Comparison of ENCODE assay signal across 17 cellular contexts in the genomic region with DNA sequence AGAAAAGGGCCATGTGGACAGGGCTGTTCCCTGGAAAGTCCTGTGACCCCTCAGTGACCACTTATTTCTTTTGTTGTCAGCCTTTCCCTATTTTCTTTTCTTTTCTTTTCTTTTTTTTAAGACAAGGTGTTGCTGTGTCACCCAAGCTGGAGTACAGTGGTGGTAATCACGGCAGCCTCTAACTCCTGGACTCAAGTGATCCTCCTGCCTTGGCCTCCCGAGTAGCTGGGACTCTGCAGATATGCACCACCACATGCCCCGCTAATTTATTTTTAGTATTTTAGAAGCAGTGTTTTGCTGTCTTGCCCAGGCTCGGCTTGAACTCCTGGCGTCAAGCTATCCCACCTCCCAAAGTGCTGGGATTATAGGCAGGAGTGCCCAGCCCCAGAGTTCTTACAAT. TPM values are rescaled to one million over a fixed set of nuclear protein-coding genes. Genes with fewer than 3 reads are reported as not detected.
DNase-seq lines count a peak whose midpoint lies in the region; ATAC-seq, FAIRE-seq and TF ChIP-seq lines count a peak whose summit lies in the region.
"Had no signal": no experiment of that assay in that cellular context is flagged by ENCODE, and none has a peak within 500 bp of the region (broad histone marks: within the 10 kb centered on the region; RNA-seq: fewer than 3 reads in every experiment).

No MANE protein-coding gene starts in this region.

- H3K9me2 ChIP-seq in OCI-LY7 (ENCODE audit: insufficient read depth, low read length): no peaks in the 10 kb centered on the region

- no peak for ATAC-seq in heart right ventricle
- ATAC-seq in K562: no peak
- ATAC-seq in stimulated activated effector memory CD8-positive, alpha-beta T cell treated with anti-CD3 and anti-CD28 coated beads, Interleukin-12 subunit alpha, Interleukin-12 subunit beta, amount 100 ng/mL, for 72 hours: no peak
- ATAC-seq in GM21360 (IDR thresholded peaks at IDR 0.05; ENCODE audit: unreplicated experiment): no peak

- 95 to 96% methylated on average over 5 of the region's 5 CpGs for WGBS in heart right ventricle, 2 donors
- WGBS in K562 (ENCODE audit: insufficient coverage, low coverage, missing lambda C conversion rate): 95% methylated on average over 5 of the region's 5 CpGs

- intact Hi-C loops in left ventricle myocardium inferior (cut with micrococcal nuclease): no loop called here
- intact Hi-C loops in heart right ventricle (cut with DNase I): no loop called here
- intact Hi-C loops in K562 (cut with micrococcal nuclease): no loop called here
- intact Hi-C loops in OCI-LY7 (cut with micrococcal nuclease; ENCODE audit: unreplicated experiment): no loop called here

- no peaks in the 10 kb centered on the region for H3K9me3 ChIP-seq in left ventricle myocardium inferior (replicated peaks)
- H3K9me3 ChIP-seq in heart right ventricle: no peaks in the 10 kb centered on the region
- no peaks in the 10 kb centered on the region for H3K9me3 ChIP-seq in OCI-LY3 (ENCODE audit: insufficient read depth, low read length)
- H3K9me3 ChIP-seq in K562 (replicated peaks; ENCODE audit: control insufficient read depth, insufficient read depth, low read depth, low read length): no peaks in the 10 kb centered on the region
- H3K9me3 ChIP-seq in OCI-LY7 (ENCODE audit: low read length): no peaks in the 10 kb centered on the region

- TF ChIP-seq RAD21 in K562 (CRISPR knock-in tag; conservative IDR thresholded peaks at IDR 0.05 in 1 of 2, IDR thresholded peaks at IDR 0.05 in 1 of 2): no peak

- no peak for TF ChIP-seq POLR2A in K562 (conservative IDR thresholded peaks at IDR 0.05)

- H3K36me3 ChIP-seq in left ventricle myocardium inferior: peaks cover 28% of the 10 kb centered on the region
- peaks cover 0 to 29% (median 22%) of the 10 kb centered on the region in 9 donors for H3K36me3 ChIP-seq in heart right ventricle
- H3K36me3 ChIP-seq in OCI-LY3 (replicated peaks; ENCODE audit: low read depth, low read length): peaks cover 32% of the 10 kb centered on the region
- peaks cover 31% of the 10 kb centered on the region for H3K36me3 ChIP-seq in K562 (ENCODE audit: control insufficient read depth, insufficient read depth, low read length)
- peaks cover 20% of the 10 kb centered on the region for H3K36me3 ChIP-seq in H7 (replicated peaks; ENCODE audit: control insufficient read depth, insufficient read depth, low read length)
- H3K36me3 ChIP-seq in OCI-LY7 (ENCODE audit: insufficient read depth, low read length): peaks cover 31% of the 10 kb centered on the region

- no peak overlapping the region for H3K4me3 ChIP-seq in left ventricle myocardium inferior
- no peak overlapping the region for H3K4me3 ChIP-seq in heart right ventricle
- H3K4me3 ChIP-seq in OCI-LY3 (ENCODE audit: low read length): peak overlapping the region; percentile 91
- no peak overlapping the region for H3K4me3 ChIP-seq in K562
- no peak overlapping the region for H3K4me3 ChIP-seq in H7 (ENCODE audit: insufficient read depth, low read depth, low read length)
- no peak overlapping the region for H3K4me3 ChIP-seq in OCI-LY7 (ENCODE audit: low read depth, low read length, poor library complexity, severe bottlenecking)

- in situ Hi-C loops in K562 (cut with MboI): no loop called here

- FAIRE-seq in K562 (lab: Jason Lieb, UNC): no peak
- FAIRE-seq: keratinocyte had no signal

- DNase-seq in left ventricle myocardium inferior: no peak
- DNase-seq in heart right ventricle: no peak
- no peak for DNase-seq in K562 (ENCODE audit: extremely low read depth in 1 of 4, low spot score in 3 of 4)
- DNase-seq in stimulated activated effector memory CD8-positive, alpha-beta T cell treated with anti-CD3 and anti-CD28 coated beads, Interleukin-12 subunit alpha, Interleukin-12 subunit beta, amount 100 ng/mL, for 72 hours (ENCODE audit: low spot score in 2 of 2): no peak
- no peak for DNase-seq in H7
- DNase-seq in OCI-LY7 (ENCODE audit: low spot score): no peak
- DNase-seq: effector CD4-positive, alpha-beta T cell; HCEC 1CT; mesenchymal stem cell; NCI-H2081; NCI-H524 treated with DMSO at 0.1 percent for 48 hours; PC-3; stimulated activated CD4-positive, alpha-beta T cell treated with anti-CD3 and anti-CD28 coated beads, Interleukin-2, amount 100 ng/mL, for 48 hours had no signal

- peaks cover 39% of the 10 kb centered on the region for H3K79me2 ChIP-seq in OCI-LY3 (ENCODE audit: low read length)
- H3K79me2 ChIP-seq in K562 (ENCODE audit: control insufficient read depth, insufficient read depth, low read length): peaks cover 42% of the 10 kb centered on the region
- H3K79me2 ChIP-seq in OCI-LY7 (ENCODE audit: insufficient read depth, low read depth, low read length): peaks cover 23% of the 10 kb centered on the region; the same call in 1 of the 2 replicates

- POLR2A ChIA-PET in K562 (lab: Yijun Ruan, JAX): interaction anchor here (0.6 to 0.7 kb wide), 2 partner anchors 91 to 218 kb away, joined by 4 read pairs; no protein-coding TSS in a partner anchor
- POLR2A ChIA-PET in OCI-LY7 (lab: Charles Lee): interaction anchor here (0.6 kb wide), 1 partner anchor 189 kb away, joined by 3 read pairs; no protein-coding TSS in a partner anchor

- no peak overlapping the region for H2AFZ ChIP-seq in OCI-LY3 (ENCODE audit: low read depth, low read length)
- H2AFZ ChIP-seq in K562 (ENCODE audit: low read depth, low read length): peak overlapping the region; percentile 17; the same call in 1 of the 2 replicates
- no peak overlapping the region; the same call in 1 of the 2 replicates for H2AFZ ChIP-seq in OCI-LY7 (ENCODE audit: low read length)

- H4K20me1 ChIP-seq in OCI-LY3 (ENCODE audit: insufficient read depth, low read length) (peaks cover 24% of the 10 kb centered on the region), K562 (replicated peaks; ENCODE audit: control insufficient read depth, insufficient read depth, low read length) (peaks cover 20% of the 10 kb centered on the region), OCI-LY7 (ENCODE audit: insufficient read depth, low read length) (0 out of 2 replicates have a peak, but pooled peaks cover 12% of the 10 kb centered on the region)

- H3K9me3 Mint-ChIP-seq in stimulated activated effector memory CD8-positive, alpha-beta T cell treated with anti-CD3 and anti-CD28 coated beads, Interleukin-12 subunit alpha, Interleukin-12 subunit beta, amount 100 ng/mL, for 72 hours: no peaks in the 10 kb centered on the region

- H3K4me3 Mint-ChIP-seq in stimulated activated effector memory CD8-positive, alpha-beta T cell treated with anti-CD3 and anti-CD28 coated beads, Interleukin-12 subunit alpha, Interleukin-12 subunit beta, amount 100 ng/mL, for 72 hours: peak overlapping the region; percentile 98

- TF ChIP-seq EP300 in K562 (IDR thresholded peaks at IDR 0.05; ENCODE audit: low read length): no peak

- peaks cover 24% of the 10 kb centered on the region for H3K36me3 Mint-ChIP-seq in stimulated activated effector memory CD8-positive, alpha-beta T cell treated with anti-CD3 and anti-CD28 coated beads, Interleukin-12 subunit alpha, Interleukin-12 subunit beta, amount 100 ng/mL, for 72 hours

- H3K9ac ChIP-seq in OCI-LY3 (ENCODE audit: low read length): 0 out of 2 replicates have a peak overlapping the region, but pooled peaks have one; percentile 62
- peak overlapping the region in 1 of 2 experiments; percentile 53; a peak in 1 of 4 replicates for H3K9ac ChIP-seq in K562 (ENCODE audit: insufficient read depth in 1 of 2, low read depth in 2 of 2, low read length in 2 of 2)

- CTCF ChIA-PET in K562 (lab: Yijun Ruan, JAX; ENCODE audit: low intra/inter-chr PET ratio): no interaction called here
- CTCF ChIA-PET in OCI-LY7 (lab: Charles Lee; ENCODE audit: unreplicated experiment): no interaction called here

- H3K4me1 ChIP-seq in left ventricle myocardium inferior (peaks cover 50% of the 10 kb centered on the region), heart right ventricle (peaks cover 21 to 50% (median 39%) of the 10 kb centered on the region in 9 donors), OCI-LY3 (ENCODE audit: low read length) (peaks cover 33% of the 10 kb centered on the region), K562 (replicated peaks in 1 of 2; ENCODE audit: control insufficient read depth in 2 of 2, insufficient read depth in 2 of 2, low read length in 2 of 2) (peaks cover 55 to 69% of the 10 kb centered on the region in 2 experiments), OCI-LY7 (ENCODE audit: insufficient read depth, low read length, poor library complexity, severe bottlenecking) (peaks cover 24% of the 10 kb centered on the region)

- BruUV-seq in K562 (replicated peaks; lab: Mats Ljungman, UMichigan): no TSS peak
- BruUV-seq in OCI-LY7 (replicated peaks; lab: Mats Ljungman, UMichigan): no TSS peak

- H3K27ac ChIP-seq in left ventricle myocardium inferior (replicated peaks) (peak overlapping the region; percentile 94), heart right ventricle (peak overlapping the region in 1 of 10 donors; percentile 94), OCI-LY3 (ENCODE audit: low read length) (no peak overlapping the region), K562 (ENCODE audit: extremely low read depth, low read depth, low read length) (peak overlapping the region; percentile 9; the same call in 1 of the 3 replicates), OCI-LY7 (ENCODE audit: low read depth, low read length, poor library complexity, severe bottlenecking) (no peak overlapping the region)

- no peak for TF ChIP-seq CTCF in left ventricle myocardium inferior (IDR thresholded peaks at IDR 0.05; ENCODE audit: borderline replicate concordance)
- TF ChIP-seq CTCF in heart right ventricle (IDR thresholded peaks at IDR 0.05): no peak
- TF ChIP-seq CTCF in OCI-LY3 (IDR thresholded peaks at IDR 0.05; ENCODE audit: low read depth, low read length): no peak
- TF ChIP-seq CTCF in K562 (IDR thresholded peaks at IDR 0.05 in 2 of 3, conservative IDR thresholded peaks at IDR 0.05 in 1 of 3; ENCODE audit: insufficient read depth in 2 of 3, low read depth in 1 of 3, low read length in 3 of 3): no peak
- no peak for TF ChIP-seq CTCF in OCI-LY7 (conservative IDR thresholded peaks at IDR 0.05; ENCODE audit: low read length)

- peaks cover 73% of the 10 kb centered on the region for H3K4me1 Mint-ChIP-seq in stimulated activated effector memory CD8-positive, alpha-beta T cell treated with anti-CD3 and anti-CD28 coated beads, Interleukin-12 subunit alpha, Interleukin-12 subunit beta, amount 100 ng/mL, for 72 hours

- peaks cover 11% of the 10 kb centered on the region for H3K9me1 ChIP-seq in K562 (ENCODE audit: control insufficient read depth, insufficient read depth, low read length)

- H3K27ac Mint-ChIP-seq in stimulated activated effector memory CD8-positive, alpha-beta T cell treated with anti-CD3 and anti-CD28 coated beads, Interleukin-12 subunit alpha, Interleukin-12 subunit beta, amount 100 ng/mL, for 72 hours: peak overlapping the region; percentile 98

- H3K4me2 ChIP-seq in OCI-LY3 (ENCODE audit: low read length) (peak overlapping the region; percentile 80), K562 (ENCODE audit: insufficient read depth, low read length) (peak overlapping the region; percentile 93; the same call in 1 of the 2 replicates), OCI-LY7 (ENCODE audit: low read length) (no peak overlapping the region)

- no peaks in the 10 kb centered on the region for H3K27me3 ChIP-seq in left ventricle myocardium inferior (ENCODE audit: low read depth)
- H3K27me3 ChIP-seq in heart right ventricle: no peaks in the 10 kb centered on the region
- H3K27me3 ChIP-seq in OCI-LY3 (ENCODE audit: low read depth, low read length): no peaks in the 10 kb centered on the region
- H3K27me3 ChIP-seq in K562 (ENCODE audit: control insufficient read depth in 2 of 2, insufficient read depth in 2 of 2, low read length in 2 of 2): no peaks in the 10 kb centered on the region
- H3K27me3 ChIP-seq in H7 (ENCODE audit: control insufficient read depth, insufficient read depth, low read length): no peaks in the 10 kb centered on the region
- H3K27me3 ChIP-seq: cardiac muscle cell had no signal

RNA-seq across cellular contexts. Expression of a gene that starts 1.1 kb away (rescaled TPM):
- total RNA-seq in left ventricle myocardium inferior: 473 TPM
- total RNA-seq in heart right ventricle: 100 to 1,000 TPM; 517 to 711 (median 563) TPM
- polyA plus RNA-seq in heart right ventricle: 100 to 1,000 TPM; 178 to 205 TPM
- 590 and 952 TPM in 2 replicates for total RNA-seq in K562 (2011; cell fraction: chromatin; rRNA removed; ENCODE audit: low replicate concordance)
- total RNA-seq in K562 (2011; cell fraction: nucleolus; rRNA removed): 406 and 452 TPM in 2 replicates
- total RNA-seq in K562 (2011; cell fraction: nucleoplasm; rRNA removed): 536 and 580 TPM in 2 replicates
- total RNA-seq in K562 (2014; rRNA removed): 140 and 173 TPM in 2 replicates
- 95.8 and 118 TPM in 2 replicates for total RNA-seq in K562 (2014; rRNA removed; fragmentation: Illumina TruSeq; extraction: Trizol)
- 122 and 132 TPM in 2 replicates for total RNA-seq in K562 (2015; rRNA removed; fragmentation: Illumina TruSeq; extraction: Trizol)
- 349 and 358 TPM in 2 replicates for total RNA-seq in K562 (2021)
- polyA plus RNA-seq in K562 (2011; rRNA removed): 94.1 and 259 TPM in 2 replicates
- polyA plus RNA-seq in K562 (2011; cell fraction: cytosol; rRNA removed): 182 and 184 TPM in 2 replicates
- 344 and 354 TPM in 2 replicates for polyA plus RNA-seq in K562 (2011; cell fraction: nucleus; rRNA removed)
- polyA plus RNA-seq in K562 (2012): 353 and 375 TPM in 2 replicates
- 306 and 322 TPM in 2 replicates for polyA plus RNA-seq in K562 (2014; fragmentation: Illumina TruSeq; extraction: Trizol)
- 100 to 1,000 TPM in 1 of 2 experiments, 10 to 100 TPM in 1; 88.3 to 168 TPM for polyA plus RNA-seq in K562 (2014; fragmentation: Nextera tagmentation; extraction: Ambion mirVana)
- polyA plus RNA-seq in K562 (2014; rRNA removed): 114 and 116 TPM in 2 replicates
- 222 and 306 TPM in 2 replicates for polyA minus RNA-seq in K562 (2011; rRNA and poly(A)+ RNA removed)
- polyA minus RNA-seq in K562 (2011; cell fraction: cytosol; rRNA and poly(A)+ RNA removed): 368 and 561 TPM in 2 replicates
- polyA minus RNA-seq in K562 (2011; cell fraction: nucleus; rRNA and poly(A)+ RNA removed): 118 and 188 TPM in 2 replicates
- total RNA-seq in H7 (2014; rRNA removed; shearing (Covaris generic)): 192 and 212 TPM in 2 replicates
- total RNA-seq in OCI-LY7 (2014; rRNA removed; shearing (Covaris generic)): 104 and 111 TPM in 2 replicates
- total RNA-seq in OCI-LY7 (2022): 207 and 218 TPM in 2 replicates

RNA-seq across cellular contexts. Expression of a gene that starts 40.3 kb away (rescaled TPM):
- total RNA-seq in left ventricle myocardium inferior (12.8 TPM), heart right ventricle (10 to 100 TPM in 2 of 10 donors, 1 to 10 TPM in 8; 7.1 to 12.2 (median 9.3) TPM), K562 (2014; rRNA removed) (56.5 and 83.0 TPM in 2 replicates), K562 (2014; rRNA removed; fragmentation: Illumina TruSeq; extraction: Trizol) (61.9 and 68.5 TPM in 2 replicates), K562 (2015; rRNA removed; fragmentation: Illumina TruSeq; extraction: Trizol) (47.7 and 51.1 TPM in 2 replicates), K562 (2021) (48.6 and 56.3 TPM in 2 replicates), OCI-LY7 (2022) (22.6 and 27.5 TPM in 2 replicates)
- polyA plus RNA-seq in heart right ventricle (10 to 100 TPM in 1 of 2 donors, 1 to 10 TPM in 1; 7.1 to 15.3 TPM), K562 (2011; rRNA removed) (62.8 and 65.9 TPM in 2 replicates), K562 (2014; fragmentation: Illumina TruSeq; extraction: Trizol) (43.7 and 46.2 TPM in 2 replicates), K562 (2014; fragmentation: Nextera tagmentation; extraction: Ambion mirVana) (10 to 100 TPM; 12.1 to 14.6 TPM), K562 (2014; rRNA removed) (60.5 and 67.3 TPM in 2 replicates)
- total RNA-seq in K562 (2011; cell fraction: chromatin; rRNA removed; ENCODE audit: low replicate concordance): 45.0 and 54.7 TPM in 2 replicates
- total RNA-seq in K562 (2011; cell fraction: nucleolus; rRNA removed): 50.1 and 53.4 TPM in 2 replicates
- total RNA-seq in K562 (2011; cell fraction: nucleoplasm; rRNA removed): 40.0 and 41.6 TPM in 2 replicates
- polyA plus RNA-seq in K562 (2011; cell fraction: cytosol; rRNA removed): 69.2 and 96.2 TPM in 2 replicates
- polyA plus RNA-seq in K562 (2011; cell fraction: nucleus; rRNA removed): 32.6 and 34.5 TPM in 2 replicates
- polyA plus RNA-seq in K562 (2012): 26.8 and 37.9 TPM in 2 replicates
- 62.3 and 71.3 TPM in 2 replicates for polyA minus RNA-seq in K562 (2011; rRNA and poly(A)+ RNA removed)
- polyA minus RNA-seq in K562 (2011; cell fraction: cytosol; rRNA and poly(A)+ RNA removed): 16.2 and 17.5 TPM in 2 replicates
- 12.8 and 20.4 TPM in 2 replicates for polyA minus RNA-seq in K562 (2011; cell fraction: nucleus; rRNA and poly(A)+ RNA removed)
- total RNA-seq in H7 (2014; rRNA removed; shearing (Covaris generic)): 50.8 and 64.0 TPM in 2 replicates
- 22.4 and 30.0 TPM in 2 replicates for total RNA-seq in OCI-LY7 (2014; rRNA removed; shearing (Covaris generic))

Comparison
In these comparisons a context has a peak if more than half of its experiments do, and no peak if none do; other contexts are left out.
1. H3K27ac ChIP-seq: peak in left ventricle myocardium inferior (single experiment) and K562 (single experiment); none in OCI-LY3 (single experiment) and OCI-LY7 (single experiment).